1 cellular context compared by ENCODE assay signal in the genomic region with DNA sequence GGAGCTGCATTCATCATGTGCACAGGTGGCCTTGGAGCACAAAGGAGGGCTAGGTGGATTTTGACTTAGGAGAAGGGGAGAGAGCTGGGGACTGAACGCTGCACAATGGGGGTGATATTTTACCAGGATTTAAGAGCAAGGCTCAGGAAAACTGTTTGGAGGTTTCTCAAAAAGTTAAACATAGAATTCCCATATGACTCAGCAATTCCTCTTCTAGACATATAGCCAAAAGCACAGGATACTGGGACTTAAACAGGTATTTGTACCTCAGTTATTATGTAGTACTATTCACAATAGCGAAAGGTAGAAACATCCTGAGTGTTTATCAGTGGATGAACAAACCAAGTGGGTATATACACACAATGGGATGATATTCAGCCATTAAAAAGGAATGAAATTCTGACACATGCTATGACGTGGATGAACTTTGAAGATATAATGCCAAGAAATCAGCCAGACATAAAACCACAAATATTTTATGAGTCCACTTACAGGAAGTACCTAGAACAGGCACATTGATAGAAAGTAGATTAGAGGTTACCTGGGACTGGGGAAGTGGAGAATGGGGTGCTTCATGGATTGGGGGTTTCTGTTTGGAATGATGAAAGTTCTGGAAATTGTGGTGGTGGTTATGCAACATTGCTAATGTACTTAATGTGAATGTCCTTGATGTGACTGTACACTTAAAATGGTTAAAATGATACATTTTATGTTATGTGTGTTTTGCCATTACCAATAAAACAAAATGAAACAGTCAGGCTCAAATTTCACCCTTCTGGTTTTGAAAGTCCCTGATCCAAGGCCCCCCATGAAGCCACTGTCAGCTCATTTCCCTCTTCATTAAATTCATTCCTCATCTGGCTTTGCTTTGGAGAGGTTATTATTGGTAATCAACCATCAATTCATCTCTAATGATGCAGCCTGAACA.
TF ChIP-seq lines count a peak whose summit lies in the region.

No MANE protein-coding gene starts in this region.

TF ChIP-seq in HEK293, 187 proteins besides CTCF, POLR2A, EP300 and RAD21 (continued from another document):
- no peak for TF ChIP-seq ZNF433 (tag by site-specific recombination; IDR thresholded peaks at IDR 0.05; ENCODE audit: low read depth)
- no peak for TF ChIP-seq HOXD13 (CRISPR knock-in tag; IDR thresholded peaks at IDR 0.05; ENCODE audit: borderline replicate concordance)
TF ChIP-seq in HEK293: peak in this region for 3.
